In the genomic region with DNA sequence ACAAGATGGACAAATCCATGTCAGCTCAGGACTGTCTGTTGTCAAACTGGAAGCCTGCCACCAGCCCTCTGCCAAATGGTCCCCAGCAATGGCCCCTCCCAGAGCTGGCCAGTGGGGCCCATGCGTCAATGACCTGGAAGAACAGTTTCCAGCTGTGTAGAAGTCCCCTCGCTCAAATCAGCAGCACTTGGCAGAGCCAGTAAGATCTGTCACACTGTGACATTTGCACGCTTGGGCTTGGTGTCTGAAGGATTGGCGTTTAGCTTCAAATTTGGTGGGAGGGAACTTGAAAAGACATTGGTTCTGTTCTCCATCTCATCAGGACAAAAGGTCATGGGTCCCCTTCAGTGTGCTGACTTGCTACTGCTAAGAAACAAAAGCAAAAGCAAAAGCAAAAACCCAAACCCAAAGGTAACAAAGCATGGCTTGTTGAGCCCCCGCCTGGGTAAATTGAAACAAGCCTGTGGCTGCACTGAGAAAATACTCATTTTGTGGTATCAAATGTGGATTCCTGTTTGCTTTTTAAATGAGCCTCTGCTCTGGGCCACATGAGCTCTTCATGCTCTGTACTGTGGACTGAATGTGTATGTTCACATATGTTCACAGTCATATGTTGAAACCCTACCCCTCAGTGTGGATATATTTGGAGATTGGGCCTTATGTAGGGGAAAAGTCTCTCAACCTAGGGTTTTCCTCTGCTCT, we compare ENCODE assay signal across 11 cellular contexts.
DNase-seq lines count a peak whose midpoint lies in the region; ATAC-seq and TF ChIP-seq lines count a peak whose summit lies in the region.
"Had no signal": no experiment of that assay in that cellular context is flagged by ENCODE, and none has a peak within 500 bp of the region (broad histone marks: within the 10 kb centered on the region; RNA-seq: fewer than 3 reads in every experiment).

No MANE protein-coding gene starts in this region.

- H3K4me1 ChIP-seq in left ventricle myocardium inferior, result peaks cover 65% of the 10 kb centered on the region
- H3K4me1 ChIP-seq: BLaER1 treated with 17β-estradiol and CSF1 and Interleukin-3, amounts not matched to agents 10 nM and 100 nM had no signal

- TF ChIP-seq CTCF in left ventricle myocardium inferior (IDR thresholded peaks at IDR 0.05; ENCODE audit: borderline replicate concordance) (no peak), GM10266 (IDR thresholded peaks at IDR 0.05; ENCODE audit: control insufficient read depth, insufficient read depth, low read depth, missing control alignments) (no peak)

- no peaks in the 10 kb centered on the region for H3K36me3 ChIP-seq in left ventricle myocardium inferior
- H3K36me3 ChIP-seq: BLaER1 treated with 17β-estradiol and CSF1 and Interleukin-3, amounts not matched to agents 10 nM and 100 nM had no signal

- no peaks in the 10 kb centered on the region for H3K27me3 ChIP-seq in left ventricle myocardium inferior (ENCODE audit: low read depth)
- H3K27me3 ChIP-seq: BLaER1 treated with 17β-estradiol and CSF1 and Interleukin-3, amounts not matched to agents 10 nM and 100 nM had no signal

- H3K9me3 ChIP-seq in left ventricle myocardium inferior (replicated peaks), result no peaks in the 10 kb centered on the region
- H3K9me3 ChIP-seq: BLaER1 treated with 17β-estradiol and CSF1 and Interleukin-3, amounts not matched to agents 10 nM and 100 nM had no signal

- peak; percentile 89 for DNase-seq in left ventricle myocardium inferior
- DNase-seq in GM10266 (ENCODE audit: extremely low spot score), result no peak
- no peak for DNase-seq in DMS153 treated with DMSO at 0.1 percent for 48 hours (lab: John Stamatoyannopoulos, UW; ENCODE audit: unreplicated experiment)
- no peak for DNase-seq in NAMALWA (ENCODE audit: low spot score)
- DNase-seq in NCI-H2227 treated with DMSO at 0.1 percent for 48 hours (lab: John Stamatoyannopoulos, UW), result no peak
- DNase-seq: islet precursor cell, NCI-H1417 treated with DMSO at 0.1 percent for 48 hours had no signal

- intact Hi-C loops in left ventricle myocardium inferior (cut with micrococcal nuclease), result no loop called here

- ATAC-seq in GM18873 (IDR thresholded peaks at IDR 0.05; ENCODE audit: low FRiP score, unreplicated experiment), result peak; percentile 84
- ATAC-seq in GM21786 (IDR thresholded peaks at IDR 0.05; ENCODE audit: unreplicated experiment), result peak; percentile 84
- ATAC-seq in HG03460 (IDR thresholded peaks at IDR 0.05; ENCODE audit: unreplicated experiment), result peak; percentile 74

- peak overlapping the region; percentile 84 for H3K27ac ChIP-seq in left ventricle myocardium inferior (replicated peaks)
- H3K27ac ChIP-seq: BLaER1 treated with 17β-estradiol and CSF1 and Interleukin-3, amounts not matched to agents 10 nM and 100 nM had no signal

- peak overlapping the region; percentile 8 for H3K4me3 ChIP-seq in left ventricle myocardium inferior
- H3K4me3 ChIP-seq: BLaER1 treated with 17β-estradiol and CSF1 and Interleukin-3, amounts not matched to agents 10 nM and 100 nM had no signal
